In genomic region chr3:137222736-137223135, GRCh38 we compare ENCODE assay signal across 1 cellular context.
TF ChIP-seq lines count a peak whose summit lies in the region.

No MANE protein-coding gene starts in this region.

TF ChIP-seq in H1, 55 proteins besides CTCF, POLR2A, EP300 and RAD21 (continued from another document):
- TF ChIP-seq CHD7 (IDR thresholded peaks at IDR 0.05; ENCODE audit: insufficient replicate concordance, low read length) (no peak), ASH2L (IDR thresholded peaks at IDR 0.05; ENCODE audit: low read length) (no peak)
